ENCODE assay signal across 8 cellular contexts in the genomic region with DNA sequence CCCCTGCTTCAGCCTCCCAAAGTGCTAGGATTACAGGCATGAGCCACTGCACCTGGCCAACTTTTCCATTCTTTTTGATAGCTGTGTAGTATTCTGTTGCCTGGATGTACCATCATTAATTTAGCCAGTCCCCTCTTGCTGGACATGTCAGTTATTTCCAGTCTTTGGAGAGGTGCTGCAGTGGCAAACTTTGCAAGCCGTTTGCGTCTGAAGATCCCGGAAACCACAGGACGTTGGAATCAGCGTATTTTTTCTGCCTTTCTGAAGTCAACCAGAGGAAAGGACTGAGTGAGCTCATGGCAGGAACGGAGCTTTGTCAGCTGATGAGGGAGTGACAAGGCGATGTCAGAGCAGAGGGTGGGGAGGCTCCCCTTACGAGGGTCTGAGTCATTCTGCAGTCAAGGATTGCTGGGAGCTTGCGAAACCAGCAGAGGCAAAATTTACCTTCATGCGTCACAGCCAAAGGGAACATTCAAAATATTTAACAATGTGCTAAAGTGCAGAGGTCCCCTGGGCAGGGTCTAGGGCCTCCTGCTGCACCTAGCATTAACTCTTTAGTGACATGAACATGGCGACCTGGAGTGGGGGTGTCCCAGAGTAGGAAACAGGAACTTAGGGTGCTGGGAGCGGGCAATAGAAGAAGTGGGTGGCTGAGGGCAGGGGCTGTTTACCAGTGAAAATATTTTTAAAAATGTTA. TPM values are rescaled to one million over a fixed set of nuclear protein-coding genes. Genes with fewer than 3 reads are reported as not detected.
A peak's percentile ranks its signal among the peaks of the same experiment; 100 is the strongest.
DNase-seq lines count a peak whose midpoint lies in the region; ATAC-seq lines count a peak whose summit lies in the region.

No MANE protein-coding gene starts in this region.

- no peaks in the 10 kb centered on the region for H3K36me3 Mint-ChIP-seq in activated naive CD4-positive, alpha-beta T cell treated with anti-CD3 and anti-CD28 coated beads, Interleukin-2, amount 50 U/mL, for 72 hours

- H3K36me3 ChIP-seq in BLaER1 treated with 17β-estradiol and CSF1 and Interleukin-3, amounts not matched to agents 10 nM and 100 nM = peaks cover 0 to 89% (median 0%) of the 10 kb centered on the region in 11 experiments; a peak in 7 of 22 replicates

- peak; percentile 62 for DNase-seq in Jurkat, Clone E6-1 (ENCODE audit: low read depth, low spot score)
- no peak for DNase-seq in activated naive CD4-positive, alpha-beta T cell treated with anti-CD3 and anti-CD28 coated beads, Interleukin-2, amount 50 U/mL, for 72 hours (ENCODE audit: low spot score in 2 of 2)
- DNase-seq in hepatic stellate cell (ENCODE audit: low spot score) (peak; percentile 93), NCI-H510A (lab: John Stamatoyannopoulos, UW) (no peak)
- peak; percentile 61 for DNase-seq in stimulated activated CD4-positive, alpha-beta T cell treated with anti-CD3 and anti-CD28 coated beads, Interleukin-1b, Interleukin-23, amount 100 ng/mL, for 48 hours

- H3K27ac ChIP-seq in BLaER1 treated with 17β-estradiol and CSF1 and Interleukin-3, amounts not matched to agents 10 nM and 100 nM = peak overlapping the region in 5 of 11 experiments; percentile 46 to 78 (median 66); a peak in 10 of 22 replicates

- H3K9ac ChIP-seq in BLaER1 treated with 17β-estradiol and CSF1 and Interleukin-3, amounts not matched to agents 10 nM and 100 nM = peak overlapping the region in 4 of 11 experiments; percentile 23 to 69 (median 55); a peak in 6 of 22 replicates

- ATAC-seq in activated naive CD4-positive, alpha-beta T cell treated with anti-CD3 and anti-CD28 coated beads, Interleukin-2, amount 50 U/mL, for 72 hours = peak; percentile 63 to 98
- no peak for ATAC-seq in HG03442 (IDR thresholded peaks at IDR 0.05; ENCODE audit: unreplicated experiment)
- no peak for ATAC-seq in HG02623 (IDR thresholded peaks at IDR 0.05; ENCODE audit: unreplicated experiment)

- H3K9me3 Mint-ChIP-seq in activated naive CD4-positive, alpha-beta T cell treated with anti-CD3 and anti-CD28 coated beads, Interleukin-2, amount 50 U/mL, for 72 hours = no peaks in the 10 kb centered on the region

- H3K4me3 ChIP-seq in BLaER1 treated with 17β-estradiol and CSF1 and Interleukin-3, amounts not matched to agents 10 nM and 100 nM = peak overlapping the region in 3 of 10 experiments; percentile 66 to 75 (median 73); a peak in 3 of 20 replicates
- H3K4me3 ChIP-seq in Jurkat, Clone E6-1 (ENCODE audit: low read length) = no peak overlapping the region

- peaks cover 0 to 7% (median 0%) of the 10 kb centered on the region in 11 experiments; a peak in 3 of 22 replicates for H4K20me1 ChIP-seq in BLaER1 treated with 17β-estradiol and CSF1 and Interleukin-3, amounts not matched to agents 10 nM and 100 nM

- H3K9me3 ChIP-seq in BLaER1 treated with 17β-estradiol and CSF1 and Interleukin-3, amounts not matched to agents 10 nM and 100 nM (replicated peaks in 1 of 11) = peaks cover 0 to 44% (median 0%) of the 10 kb centered on the region in 11 experiments; a peak in 8 of 22 replicates

- peak overlapping the region in 1 of 2 donors; percentile 63 for H3K27ac Mint-ChIP-seq in activated naive CD4-positive, alpha-beta T cell treated with anti-CD3 and anti-CD28 coated beads, Interleukin-2, amount 50 U/mL, for 72 hours

- peaks cover 0 to 39% (median 21%) of the 10 kb centered on the region in 11 experiments; a peak in 17 of 22 replicates for H3K27me3 ChIP-seq in BLaER1 treated with 17β-estradiol and CSF1 and Interleukin-3, amounts not matched to agents 10 nM and 100 nM

- H3K4me1 ChIP-seq in BLaER1 treated with 17β-estradiol and CSF1 and Interleukin-3, amounts not matched to agents 10 nM and 100 nM = peaks cover 0 to 92% (median 25%) of the 10 kb centered on the region in 10 experiments; a peak in 16 of 20 replicates

- H3K4me2 ChIP-seq in BLaER1 treated with 17β-estradiol and CSF1 and Interleukin-3, amounts not matched to agents 10 nM and 100 nM = peak overlapping the region in 8 of 11 experiments; percentile 5 to 95 (median 57); a peak in 13 of 22 replicates

RNA-seq across cellular contexts. Expression of a gene that starts 5.6 kb away (rescaled TPM):
- polyA plus RNA-seq in Jurkat, Clone E6-1 (2012; ENCODE audit: insufficient read depth, insufficient read length) = not detected
- total RNA-seq in activated naive CD4-positive, alpha-beta T cell treated with anti-CD3 and anti-CD28 coated beads, Interleukin-2, amount 50 U/mL, for 72 hours = 1 to 10 TPM; 1.3 to 3.2 TPM

RNA-seq across cellular contexts. Expression of a gene that starts 16.7 kb away (rescaled TPM):
- polyA plus RNA-seq in Jurkat, Clone E6-1 (2012; ENCODE audit: insufficient read depth, insufficient read length) = not detected
- not detected for total RNA-seq in activated naive CD4-positive, alpha-beta T cell treated with anti-CD3 and anti-CD28 coated beads, Interleukin-2, amount 50 U/mL, for 72 hours

RNA-seq across cellular contexts. Expression of a gene that starts 33.8 kb away (rescaled TPM):
- polyA plus RNA-seq in Jurkat, Clone E6-1 (2012; ENCODE audit: insufficient read depth, insufficient read length) = 14.7 TPM
- 10 to 100 TPM; 16.7 to 19.2 TPM for total RNA-seq in activated naive CD4-positive, alpha-beta T cell treated with anti-CD3 and anti-CD28 coated beads, Interleukin-2, amount 50 U/mL, for 72 hours

RNA-seq across cellular contexts. Expression of a gene that starts 40.6 kb away (rescaled TPM):
- 7.2 TPM for polyA plus RNA-seq in Jurkat, Clone E6-1 (2012; ENCODE audit: insufficient read depth, insufficient read length)
- total RNA-seq in activated naive CD4-positive, alpha-beta T cell treated with anti-CD3 and anti-CD28 coated beads, Interleukin-2, amount 50 U/mL, for 72 hours = 10 to 100 TPM; 16.9 to 20.0 TPM

RNA-seq across cellular contexts. Expression of a gene that starts 58.9 kb away (rescaled TPM):
- polyA plus RNA-seq in Jurkat, Clone E6-1 (2012; ENCODE audit: insufficient read depth, insufficient read length) = 15.6 TPM
- 10 to 100 TPM; 50.0 to 60.2 TPM for total RNA-seq in activated naive CD4-positive, alpha-beta T cell treated with anti-CD3 and anti-CD28 coated beads, Interleukin-2, amount 50 U/mL, for 72 hours

Comparison
In these comparisons a context has a peak if more than half of its experiments do, and no peak if none do; other contexts are left out.
1. DNase-seq: peak in Jurkat, Clone E6-1 (single experiment), hepatic stellate cell (single experiment) and stimulated activated CD4-positive, alpha-beta T cell treated with anti-CD3 and anti-CD28 coated beads, Interleukin-1b, Interleukin-23, amount 100 ng/mL, for 48 hours (single experiment); none in activated naive CD4-positive, alpha-beta T cell treated with anti-CD3 and anti-CD28 coated beads, Interleukin-2, amount 50 U/mL, for 72 hours (0 of 2) and NCI-H510A (single experiment).
2. ATAC-seq: peak in activated naive CD4-positive, alpha-beta T cell treated with anti-CD3 and anti-CD28 coated beads, Interleukin-2, amount 50 U/mL, for 72 hours (2 of 2); none in HG03442 (single experiment) and HG02623 (single experiment).